In the genomic region with DNA sequence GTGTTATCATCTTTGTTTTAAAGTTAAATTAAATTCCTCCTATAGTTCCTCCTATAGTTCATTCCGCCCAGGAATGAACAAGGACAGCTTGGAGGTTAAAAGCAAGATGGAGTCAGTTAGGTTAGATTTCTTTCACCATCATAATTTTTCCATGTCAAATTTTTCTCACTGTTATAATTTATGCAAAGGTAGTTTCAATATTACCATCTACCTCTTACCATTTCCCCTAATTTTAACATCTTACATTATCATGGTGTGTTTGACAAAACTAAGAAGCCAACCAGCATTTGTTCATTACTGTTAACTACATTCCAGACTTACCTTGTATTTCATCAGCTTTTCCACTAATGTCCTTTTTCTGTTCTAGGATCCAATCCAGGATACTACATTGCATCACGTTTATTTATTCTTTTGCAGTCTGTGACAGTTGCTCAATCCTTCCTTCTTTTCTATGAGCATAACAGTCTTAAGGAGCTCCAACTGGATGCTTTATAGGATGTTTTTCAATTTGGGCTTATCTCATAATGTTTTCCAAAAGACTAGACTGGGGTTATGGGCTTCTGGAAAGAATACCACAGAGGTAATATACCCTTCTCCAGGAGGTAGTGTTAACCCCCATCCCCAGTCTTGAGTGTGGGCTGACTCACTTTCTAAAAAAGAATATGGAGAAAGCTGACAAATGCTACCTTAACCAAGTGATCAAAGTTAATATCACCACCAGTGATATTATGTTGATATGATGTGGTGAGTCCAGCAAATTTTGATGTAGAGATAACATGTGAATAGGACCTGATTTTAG, we compare ENCODE assay signal across 20 cellular contexts.
DNase-seq lines count a peak whose midpoint lies in the region; ATAC-seq and TF ChIP-seq lines count a peak whose summit lies in the region.
"Had no signal": no experiment of that assay in that cellular context is flagged by ENCODE, and none has a peak within 500 bp of the region (broad histone marks: within the 10 kb centered on the region; RNA-seq: fewer than 3 reads in every experiment).

No MANE protein-coding gene starts in this region.

- no peaks in the 10 kb centered on the region for H3K27me3 ChIP-seq in mesenchymal stem cell (ENCODE audit: control insufficient read depth in 1 of 2, insufficient read depth in 1 of 2, low read length in 2 of 2)
- H3K27me3 ChIP-seq: ovary had no signal

- H3K18ac ChIP-seq in mesenchymal stem cell (ENCODE audit: low read depth in 1 of 2, low read length in 2 of 2) = no peak overlapping the region

- H2BK5ac ChIP-seq in mesenchymal stem cell (ENCODE audit: low read depth, low read length, poor library complexity, severe bottlenecking) = no peak overlapping the region

- H3K23ac ChIP-seq in mesenchymal stem cell (ENCODE audit: low read length in 2 of 2) = no peak overlapping the region

- H2AK5ac ChIP-seq in mesenchymal stem cell (ENCODE audit: low read length, severe bottlenecking) = no peak overlapping the region

- no peak overlapping the region for H2BK15ac ChIP-seq in mesenchymal stem cell (ENCODE audit: low read depth, poor library complexity, severe bottlenecking)

- H3K27ac ChIP-seq in mesenchymal stem cell (ENCODE audit: low read length, poor library complexity, severe bottlenecking) = no peak overlapping the region
- H3K27ac ChIP-seq: heart right ventricle, ovary had no signal

- H4K91ac ChIP-seq in mesenchymal stem cell (ENCODE audit: low read length) = no peak overlapping the region

- no peak overlapping the region for H2BK12ac ChIP-seq in mesenchymal stem cell (ENCODE audit: low read length in 2 of 2)

- H3K4me3 ChIP-seq in epithelial cell of esophagus (ENCODE audit: low read length) = no peak overlapping the region
- H3K4me3 ChIP-seq in mesenchymal stem cell (ENCODE audit: insufficient read depth in 1 of 2, low read depth in 1 of 2, low read length in 2 of 2) = no peak overlapping the region
- H3K4me3 ChIP-seq: heart right ventricle, ovary, smooth muscle cell had no signal

- H3K4ac ChIP-seq in mesenchymal stem cell (ENCODE audit: low read depth in 1 of 2, low read length in 2 of 2) = no peak overlapping the region

- H3K79me1 ChIP-seq in mesenchymal stem cell (replicated peaks; ENCODE audit: low read length, poor library complexity, severe bottlenecking) = no peaks in the 10 kb centered on the region

- H2BK120ac ChIP-seq in mesenchymal stem cell (ENCODE audit: low read depth, low read length) = no peak overlapping the region

- peaks cover 34% of the 10 kb centered on the region for H3K9me3 ChIP-seq in mesenchymal stem cell (ENCODE audit: control insufficient read depth, low read length)
- H3K9me3 ChIP-seq: ovary had no signal

- no peak overlapping the region for H2AFZ ChIP-seq in mesenchymal stem cell (ENCODE audit: low read depth, low read length)

- TF ChIP-seq CTCF in epithelial cell of esophagus (IDR thresholded peaks at IDR 0.05; ENCODE audit: insufficient read depth, low read depth, low read length, missing control alignments) = no peak

- WGBS in mesenchymal stem cell = 57% methylated on average over 1 of the region's 2 CpGs

- H3K4me2 ChIP-seq in mesenchymal stem cell (ENCODE audit: low read length, poor library complexity, severe bottlenecking) = no peak overlapping the region
- H3K4me2 ChIP-seq: smooth muscle cell had no signal

- no peak for ATAC-seq in HG03432 (IDR thresholded peaks at IDR 0.05; ENCODE audit: unreplicated experiment)
- ATAC-seq: effector memory CD8-positive, alpha-beta T cell; heart right ventricle; stimulated activated naive CD8-positive, alpha-beta T cell treated with anti-CD3 and anti-CD28 coated beads, Interleukin-15, Interleukin-2, amounts not matched to agents 100 U/mL and 50 U/mL, for 24 hours had no signal

- no peak overlapping the region for H3K14ac ChIP-seq in mesenchymal stem cell (ENCODE audit: low read length in 2 of 2)

- no peaks in the 10 kb centered on the region for H3K36me3 ChIP-seq in mesenchymal stem cell (ENCODE audit: control insufficient read depth in 1 of 2, insufficient read depth in 2 of 2, low read depth in 1 of 2, low read length in 2 of 2)
- H3K36me3 ChIP-seq: heart right ventricle, ovary had no signal

- H4K8ac ChIP-seq in mesenchymal stem cell (ENCODE audit: low read length) = no peak overlapping the region

- DNase-seq in GM03348 (ENCODE audit: low spot score) = peak; percentile 4
- peak; percentile 5 for DNase-seq in M059J (ENCODE audit: low read depth)
- peak; percentile 59 for DNase-seq in epithelial cell of esophagus (ENCODE audit: low read depth)
- peak; percentile 53 for DNase-seq in mesenchymal stem cell
- no peak for DNase-seq in SK-N-DZ (ENCODE audit: low spot score)
- no peak for DNase-seq in stimulated activated CD4-positive, alpha-beta T cell treated with anti-CD3 and anti-CD28 coated beads, Interleukin-4, amount 100 ng/mL, for 24 hours
- DNase-seq: activated CD4-positive, CD25-positive, alpha-beta regulatory T cell treated with anti-CD3 and anti-CD28 coated beads, Interleukin-2, amount 50 U/mL, for 72 hours; activated CD8-positive, alpha-beta memory T cell treated with anti-CD3 and anti-CD28 coated beads, Interleukin-2, amount 50 U/mL, for 48 hours; activated naive CD4-positive, alpha-beta T cell treated with anti-CD3 and anti-CD28 coated beads, Interleukin-2, amount 10 ng/mL, durations not matched to agents 7 days and 5 days; CD4-positive, alpha-beta memory T cell; effector memory CD8-positive, alpha-beta T cell; heart right ventricle; Kasumi-1; NCI-H187 treated with DMSO at 0.1 percent for 48 hours; NCI-H82; ovary; stimulated activated naive CD8-positive, alpha-beta T cell treated with anti-CD3 and anti-CD28 coated beads, Interleukin-15, Interleukin-2, amounts not matched to agents 100 U/mL and 50 U/mL, for 24 hours; T-helper 2 cell had no signal

- H3K9ac ChIP-seq in mesenchymal stem cell (ENCODE audit: low read length) = no peak overlapping the region

- no peaks in the 10 kb centered on the region for H3K4me1 ChIP-seq in mesenchymal stem cell (ENCODE audit: control insufficient read depth, insufficient read depth, low read depth, low read length)
- H3K4me1 ChIP-seq: heart right ventricle had no signal

Comparison
In these comparisons a context has a peak if more than half of its experiments do, and no peak if none do; other contexts are left out.
1. DNase-seq: peak in GM03348 (single experiment), M059J (single experiment), epithelial cell of esophagus (single experiment) and mesenchymal stem cell (single experiment); none in SK-N-DZ (single experiment) and stimulated activated CD4-positive, alpha-beta T cell treated with anti-CD3 and anti-CD28 coated beads, Interleukin-4, amount 100 ng/mL, for 24 hours (single experiment).